Comparison of ENCODE assay signal across 8 cellular contexts in the genomic region with DNA sequence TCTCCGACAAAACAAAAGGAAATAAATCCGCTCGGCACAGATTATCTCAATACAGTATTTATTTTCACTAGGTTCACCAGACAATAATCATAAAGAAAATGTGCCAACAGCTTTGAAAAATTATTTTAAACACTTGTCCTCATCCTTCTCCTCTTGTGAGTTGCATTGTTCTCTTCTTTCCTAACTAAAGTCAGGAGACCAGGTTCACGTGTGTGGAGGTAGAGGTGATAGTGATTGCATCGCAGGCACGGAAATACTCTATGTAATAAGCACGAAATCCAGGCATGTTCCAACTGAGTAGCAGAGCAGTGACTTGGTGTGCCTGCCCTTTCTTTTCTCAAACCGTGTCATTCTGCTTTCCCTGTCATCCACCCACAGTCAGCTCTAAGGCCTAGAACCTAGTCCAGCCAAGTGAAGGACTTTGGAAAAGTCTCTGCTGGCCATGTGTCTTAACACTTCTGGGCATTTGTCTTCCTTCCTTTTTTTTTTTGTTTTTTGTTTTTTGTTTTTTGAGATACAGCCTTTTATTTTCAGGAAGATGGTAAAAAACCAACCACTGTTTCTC. TPM values are rescaled to one million over a fixed set of nuclear protein-coding genes. Genes with fewer than 3 reads are reported as not detected.
A peak's percentile ranks its signal among the peaks of the same experiment; 100 is the strongest.
DNase-seq lines count a peak whose midpoint lies in the region; ATAC-seq, FAIRE-seq and TF ChIP-seq lines count a peak whose summit lies in the region.

No MANE protein-coding gene starts in this region.

- H3K9me2 ChIP-seq in OCI-LY7 (ENCODE audit: insufficient read depth, low read length) = no peaks in the 10 kb centered on the region

- FAIRE-seq in endothelial cell of umbilical vein (lab: Jason Lieb, UNC) = peak; percentile 43

- no peak for DNase-seq in activated CD4-positive, alpha-beta T cell treated with anti-CD3 and anti-CD28 coated beads for 36 hours
- no peak for DNase-seq in activated CD4-positive, alpha-beta T cell treated with anti-CD3 and anti-CD28 coated beads for 1 hour
- no peak for DNase-seq in OCI-LY7 (ENCODE audit: low spot score)
- DNase-seq in endothelial cell of umbilical vein (ENCODE audit: low read depth, low spot score) = no peak
- no peak for DNase-seq in medulla oblongata (ENCODE audit: extremely low spot score)
- no peak for DNase-seq in hepatic stellate cell (ENCODE audit: low spot score)

- CTCF ChIA-PET in activated CD4-positive, alpha-beta T cell treated with anti-CD3 and anti-CD28 coated beads for 36 hours (lab: Charles Lee) = interaction anchor here (0.6 kb wide), 1 partner anchor 81 kb away, joined by 3 read pairs; no protein-coding TSS in a partner anchor
- CTCF ChIA-PET in OCI-LY7 (lab: Charles Lee; ENCODE audit: unreplicated experiment) (no interaction called here), endothelial cell of umbilical vein (lab: Charles Lee) (interaction anchor here (2.7 kb wide), 1 partner anchor 70 kb away, joined by 5 read pairs; no protein-coding TSS in a partner anchor)

- TF ChIP-seq CTCF in OCI-LY7 (conservative IDR thresholded peaks at IDR 0.05; ENCODE audit: low read length) (no peak), endothelial cell of umbilical vein (IDR thresholded peaks at IDR 0.05; ENCODE audit: extremely low read depth in 1 of 2, insufficient read depth in 1 of 2, low read depth in 1 of 2, low read length in 2 of 2) (no peak)

- peaks cover 1% of the 10 kb centered on the region for H3K27me3 Mint-ChIP-seq in activated CD4-positive, alpha-beta T cell treated with anti-CD3 and anti-CD28 coated beads for 36 hours

- H3K79me2 ChIP-seq in OCI-LY7 (ENCODE audit: insufficient read depth, low read depth, low read length) = peaks cover 39% of the 10 kb centered on the region
- H3K79me2 ChIP-seq in endothelial cell of umbilical vein (ENCODE audit: control insufficient read depth, insufficient read depth, low read length) = peaks cover 35% of the 10 kb centered on the region

- peaks cover 47% of the 10 kb centered on the region for H3K4me1 Mint-ChIP-seq in activated CD4-positive, alpha-beta T cell treated with anti-CD3 and anti-CD28 coated beads for 36 hours

- H3K27ac ChIP-seq in OCI-LY7 (ENCODE audit: low read depth, low read length, poor library complexity, severe bottlenecking) (no peak overlapping the region), endothelial cell of umbilical vein (ENCODE audit: insufficient read depth, low read depth, low read length) (no peak overlapping the region)

- H3K4me1 ChIP-seq in OCI-LY7 (ENCODE audit: insufficient read depth, low read length, poor library complexity, severe bottlenecking) = peaks cover 39% of the 10 kb centered on the region
- H3K4me1 ChIP-seq in endothelial cell of umbilical vein (ENCODE audit: control insufficient read depth, extremely low read depth, insufficient read depth, low read length) = peaks cover 7% of the 10 kb centered on the region
- peaks cover 8% of the 10 kb centered on the region for H3K4me1 ChIP-seq in skeletal muscle satellite cell (ENCODE audit: control insufficient read depth, insufficient read depth, low read length)

- H3K4me2 ChIP-seq in OCI-LY7 (ENCODE audit: low read length) (peak overlapping the region; percentile 53), endothelial cell of umbilical vein (ENCODE audit: insufficient read depth, low read length) (peak overlapping the region; percentile 45), skeletal muscle satellite cell (ENCODE audit: low read length) (peak overlapping the region; percentile 49)

- H2AFZ ChIP-seq in OCI-LY7 (ENCODE audit: low read length) (peak overlapping the region; percentile 90), endothelial cell of umbilical vein (ENCODE audit: low read depth, low read length) (peak overlapping the region; percentile 88)

- H3K9me3 Mint-ChIP-seq in activated CD4-positive, alpha-beta T cell treated with anti-CD3 and anti-CD28 coated beads for 36 hours (ENCODE audit: low read depth) = peaks cover 4% of the 10 kb centered on the region

- peaks cover 2% of the 10 kb centered on the region for H3K36me3 Mint-ChIP-seq in activated CD4-positive, alpha-beta T cell treated with anti-CD3 and anti-CD28 coated beads for 36 hours (ENCODE audit: low read depth)

- BruUV-seq in OCI-LY7 (replicated peaks; lab: Mats Ljungman, UMichigan) = no TSS peak
- BruUV-seq in endothelial cell of umbilical vein (replicated peaks; lab: Mats Ljungman, UMichigan) = no TSS peak

- H3K27me3 ChIP-seq in endothelial cell of umbilical vein (ENCODE audit: control insufficient read depth in 2 of 2, insufficient read depth in 2 of 2, low read length in 2 of 2) (no peaks in the 10 kb centered on the region), skeletal muscle satellite cell (ENCODE audit: control insufficient read depth, insufficient read depth, low read length) (no peaks in the 10 kb centered on the region)

- H3K4me3 Mint-ChIP-seq in activated CD4-positive, alpha-beta T cell treated with anti-CD3 and anti-CD28 coated beads for 36 hours = peak overlapping the region; percentile 94

- no peaks in the 10 kb centered on the region for H3K9me1 ChIP-seq in endothelial cell of umbilical vein (replicated peaks; ENCODE audit: control insufficient read depth, extremely low read depth, insufficient read depth, low read length)

- H3K4me3 ChIP-seq in OCI-LY7 (ENCODE audit: low read depth, low read length, poor library complexity, severe bottlenecking) (peak overlapping the region; percentile 49), endothelial cell of umbilical vein (replicated peaks in 1 of 3; ENCODE audit: insufficient read depth in 1 of 3, low read depth in 1 of 3, low read length in 3 of 3) (peak overlapping the region in 1 of 3 experiments; percentile 5), skeletal muscle satellite cell (ENCODE audit: low read length) (no peak overlapping the region)

- no peak for ATAC-seq in activated CD4-positive, alpha-beta T cell treated with anti-CD3 and anti-CD28 coated beads for 36 hours
- no peak for ATAC-seq in HG03196 (IDR thresholded peaks at IDR 0.05; ENCODE audit: unreplicated experiment)

- intact Hi-C loops in activated CD4-positive, alpha-beta T cell treated with anti-CD3 and anti-CD28 coated beads for 36 hours (cut with DNase I, micrococcal nuclease) = loop anchor here in 1 of 2 experiments (10.0 kb wide), 1 partner anchor 590 kb away; a partner anchor contains a TSS
- intact Hi-C loops in OCI-LY7 (cut with micrococcal nuclease; ENCODE audit: unreplicated experiment) (loop anchor here (5.0 to 10.0 kb wide), 2 partner anchors 552 to 600 kb away; no protein-coding TSS in a partner anchor), endothelial cell of umbilical vein (cut with micrococcal nuclease) (no loop called here)

- peaks cover 17% of the 10 kb centered on the region; the same call in 1 of the 2 replicates for H4K20me1 ChIP-seq in OCI-LY7 (ENCODE audit: insufficient read depth, low read length)
- no peaks in the 10 kb centered on the region for H4K20me1 ChIP-seq in endothelial cell of umbilical vein (replicated peaks; ENCODE audit: control insufficient read depth, extremely low read depth, insufficient read depth, low read length)

- dilution Hi-C loops in endothelial cell of umbilical vein (cut with MboI; ENCODE audit: extremely low pct_ligation_motif_present, low sequenced_read_pairs) = no loop called here

- H3K27ac Mint-ChIP-seq in activated CD4-positive, alpha-beta T cell treated with anti-CD3 and anti-CD28 coated beads for 36 hours = peak overlapping the region; percentile 76

- H3K36me3 ChIP-seq in OCI-LY7 (ENCODE audit: insufficient read depth, low read length) (peaks cover 15% of the 10 kb centered on the region; the same call in 1 of the 2 replicates), endothelial cell of umbilical vein (ENCODE audit: control insufficient read depth in 2 of 2, extremely low read depth in 1 of 2, insufficient read depth in 2 of 2, low read length in 2 of 2) (no peaks in the 10 kb centered on the region), skeletal muscle satellite cell (ENCODE audit: insufficient read depth, low read length) (peaks cover 8% of the 10 kb centered on the region)

- TF ChIP-seq POLR2A in endothelial cell of umbilical vein (IDR thresholded peaks at IDR 0.05; ENCODE audit: low read depth, low read length) = no peak

- H3K9me3 ChIP-seq in OCI-LY7 (ENCODE audit: low read length) (0 out of 2 replicates have a peak, but pooled peaks cover 6% of the 10 kb centered on the region), endothelial cell of umbilical vein (replicated peaks; ENCODE audit: control insufficient read depth, insufficient read depth, low read length) (no peaks in the 10 kb centered on the region), skeletal muscle satellite cell (replicated peaks; ENCODE audit: low read length) (no peaks in the 10 kb centered on the region)

- POLR2A ChIA-PET in activated CD4-positive, alpha-beta T cell treated with anti-CD3 and anti-CD28 coated beads for 36 hours (lab: Charles Lee) = interaction anchor here (0.8 to 1.0 kb wide), 2 partner anchors 12 to 32 kb away, joined by 3 to 9 read pairs; no protein-coding TSS in a partner anchor
- POLR2A ChIA-PET in OCI-LY7 (lab: Charles Lee) (interaction anchor here (0.6 to 6.9 kb wide), 4 partner anchors 58 to 604 kb away, joined by 3 to 108 read pairs (median 6); no protein-coding TSS in a partner anchor), endothelial cell of umbilical vein (lab: Charles Lee) (no interaction called here)

- H3K9ac ChIP-seq in endothelial cell of umbilical vein (replicated peaks; ENCODE audit: extremely low read depth, insufficient read depth, low read length) = no peak overlapping the region
- no peak overlapping the region for H3K9ac ChIP-seq in skeletal muscle satellite cell (ENCODE audit: low read depth, low read length)

TF ChIP-seq in endothelial cell of umbilical vein, 7 proteins besides CTCF, POLR2A, EP300 and RAD21:
- TF ChIP-seq FOS (IDR thresholded peaks at IDR 0.05; ENCODE audit: borderline replicate concordance, insufficient read depth, low read length) = no peak

RNA-seq across cellular contexts. Expression of a gene that starts 0.9 kb away (rescaled TPM):
- 10 to 100 TPM; 39.0 to 57.4 TPM for total RNA-seq in activated CD4-positive, alpha-beta T cell treated with anti-CD3 and anti-CD28 coated beads for 36 hours
- total RNA-seq in OCI-LY7 (2014; rRNA removed; shearing (Covaris generic)) = 58.3 and 68.8 TPM in 2 replicates
- total RNA-seq in OCI-LY7 (2022) = 185 and 195 TPM in 2 replicates
- 94.5 and 95.0 TPM in 2 replicates for total RNA-seq in endothelial cell of umbilical vein
- polyA plus RNA-seq in endothelial cell of umbilical vein = 14.2 and 15.0 TPM in 2 replicates
- polyA plus RNA-seq in endothelial cell of umbilical vein (2011; cell fraction: cytosol; rRNA removed) = 11.7 and 11.9 TPM in 2 replicates
- 29.5 and 31.1 TPM in 2 replicates for polyA plus RNA-seq in endothelial cell of umbilical vein (2011; cell fraction: nucleus; rRNA removed)
- 43.6 and 70.8 TPM in 2 replicates for polyA plus RNA-seq in endothelial cell of umbilical vein (2012)
- 58.4 and 64.5 TPM in 2 replicates for polyA minus RNA-seq in endothelial cell of umbilical vein
- 4.3 TPM for polyA minus RNA-seq in endothelial cell of umbilical vein (2011; cell fraction: cytosol; rRNA and poly(A)+ RNA removed)
- 51.4 and 69.1 TPM in 2 replicates for polyA minus RNA-seq in endothelial cell of umbilical vein (2011; cell fraction: nucleus; rRNA and poly(A)+ RNA removed)
- total RNA-seq in skeletal muscle satellite cell (2012; rRNA removed) = 60.7 and 64.1 TPM in 2 replicates
